Comparison of ENCODE assay signal across 9 cellular contexts in the genomic region with DNA sequence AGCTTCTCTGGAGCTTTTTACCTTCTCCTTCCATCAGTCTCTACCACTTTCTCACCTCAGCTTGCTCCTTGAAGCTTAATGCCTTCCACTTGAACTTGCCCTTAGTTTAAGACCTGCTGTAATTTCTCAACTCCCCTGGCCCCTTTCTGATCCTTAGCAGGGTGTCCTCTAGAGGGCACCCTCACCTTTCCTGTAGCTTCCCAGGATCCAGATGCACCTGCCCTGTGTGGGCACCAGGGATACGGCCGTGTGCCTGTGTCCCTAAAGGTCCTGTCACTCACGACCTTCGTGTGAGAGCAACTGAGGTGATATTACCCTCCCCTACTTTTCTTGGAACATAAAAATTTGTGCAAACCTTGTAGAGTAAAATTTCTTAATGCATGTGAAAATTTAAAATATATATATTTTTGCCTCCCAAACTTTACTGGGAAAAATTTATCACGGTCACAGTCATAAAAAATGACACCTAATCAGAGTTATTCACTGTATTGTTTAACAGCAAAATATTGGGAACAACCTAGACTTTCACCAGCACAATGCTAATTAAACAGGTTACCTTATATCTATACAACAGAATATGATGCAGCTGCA. TPM values are rescaled to one million over a fixed set of nuclear protein-coding genes. Genes with fewer than 3 reads are reported as not detected.
DNase-seq lines count a peak whose midpoint lies in the region; ATAC-seq and TF ChIP-seq lines count a peak whose summit lies in the region.
"Had no signal": no experiment of that assay in that cellular context is flagged by ENCODE, and none has a peak within 500 bp of the region (broad histone marks: within the 10 kb centered on the region; RNA-seq: fewer than 3 reads in every experiment).

No MANE protein-coding gene starts in this region.

- peaks cover 0 to 2% (median 0%) of the 10 kb centered on the region in 11 donors for H3K9me3 ChIP-seq in heart right ventricle

- intact Hi-C loops in heart right ventricle (cut with DNase I) (no loop called here), left cardiac atrium (cut with DNase I) (no loop called here), CD14-positive monocyte (cut with micrococcal nuclease) (no loop called here)

- ATAC-seq in heart right ventricle (no peak), left cardiac atrium (no peak), HG02852 (IDR thresholded peaks at IDR 0.05; ENCODE audit: unreplicated experiment) (no peak), GM18520 (IDR thresholded peaks at IDR 0.05; ENCODE audit: unreplicated experiment) (no peak), HG02973 (IDR thresholded peaks at IDR 0.05; ENCODE audit: unreplicated experiment) (no peak)

- no peak overlapping the region for H3K4me3 ChIP-seq in heart right ventricle

- H3K9me3 Mint-ChIP-seq in CD14-positive monocyte = peaks cover 0 to 30% (median 10%) of the 10 kb centered on the region in 7 donors
- H3K9me3 Mint-ChIP-seq: dendritic cell treated with granulocyte-macrophage colony-stimulating factor and Interleukin-4, amounts not matched to agents 40 ng/mL and 50 ng/mL, for 4 days had no signal

- H3K4me3 Mint-ChIP-seq in CD14-positive monocyte = no peak overlapping the region
- H3K4me3 Mint-ChIP-seq: dendritic cell treated with granulocyte-macrophage colony-stimulating factor and Interleukin-4, amounts not matched to agents 40 ng/mL and 50 ng/mL, for 4 days had no signal

- H3K27me3 ChIP-seq in heart right ventricle = peaks cover 0 to 35% (median 17%) of the 10 kb centered on the region in 7 donors

- no peak overlapping the region for H3K27ac Mint-ChIP-seq in CD14-positive monocyte
- H3K27ac Mint-ChIP-seq: dendritic cell treated with granulocyte-macrophage colony-stimulating factor and Interleukin-4, amounts not matched to agents 40 ng/mL and 50 ng/mL, for 4 days had no signal

- no peaks in the 10 kb centered on the region for H3K4me1 ChIP-seq in heart right ventricle

- no peaks in the 10 kb centered on the region for H3K36me3 Mint-ChIP-seq in CD14-positive monocyte

- no peak for DNase-seq in heart right ventricle
- no peak for DNase-seq in left cardiac atrium
- peak; percentile 24 for DNase-seq in NCI-H2227 treated with DMSO at 0.1 percent for 48 hours (lab: John Stamatoyannopoulos, UW)
- peak; percentile 76 for DNase-seq in dermis blood vessel endothelial cell
- DNase-seq in CD14-positive monocyte (ENCODE audit: low spot score) = no peak

- 25 to 26% methylated on average over 5 of the region's 5 CpGs for WGBS in heart right ventricle, 2 donors

- H3K27ac ChIP-seq in heart right ventricle = no peak overlapping the region

- no peaks in the 10 kb centered on the region for H3K36me3 ChIP-seq in heart right ventricle

- H3K4me1 Mint-ChIP-seq in CD14-positive monocyte = no peaks in the 10 kb centered on the region

- H3K27me3 Mint-ChIP-seq in CD14-positive monocyte (ENCODE audit: low read depth in 3 of 3) = peaks cover 22 to 29% (median 23%) of the 10 kb centered on the region in 3 donors

- TF ChIP-seq CTCF in heart right ventricle (IDR thresholded peaks at IDR 0.05) (peak in 6 of 9 donors; percentile 13 to 39 (median 29)), CD14-positive monocyte (IDR thresholded peaks at IDR 0.05) (no peak)

RNA-seq across cellular contexts. Expression of a gene that starts 46.4 kb away (rescaled TPM):
- total RNA-seq in heart right ventricle (not detected), left cardiac atrium (not detected), dermis blood vessel endothelial cell (not detected in 2 replicates)
- polyA plus RNA-seq in heart right ventricle (not detected), CD14-positive monocyte (not detected)

Comparison
In these comparisons a context has a peak if more than half of its experiments do, and no peak if none do; other contexts are left out.
1. DNase-seq: peak in NCI-H2227 treated with DMSO at 0.1 percent for 48 hours (single experiment) and dermis blood vessel endothelial cell (single experiment); none in heart right ventricle (0 of 2), left cardiac atrium (single experiment) and CD14-positive monocyte (single experiment).